ENCODE assay signal across 17 cellular contexts in the genomic region with DNA sequence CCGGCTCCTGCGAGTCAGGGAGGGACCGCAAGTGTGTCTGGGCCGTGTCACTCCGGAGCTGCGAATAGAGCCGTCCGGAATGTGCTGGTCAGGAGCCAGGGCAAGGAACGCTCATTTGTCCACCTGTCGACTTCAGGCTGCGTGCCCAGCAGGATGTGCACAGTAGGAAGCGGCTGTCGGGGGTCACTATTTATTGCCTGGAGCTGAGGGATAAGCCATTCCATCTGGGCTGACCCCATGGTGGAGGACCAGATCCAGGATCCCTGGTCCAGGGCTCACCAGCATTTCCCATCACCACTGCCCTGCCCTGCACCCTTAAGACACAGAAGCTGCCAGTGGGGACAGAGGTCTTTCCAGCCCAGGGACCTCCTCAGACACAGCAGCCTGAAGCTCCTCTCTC. TPM values are rescaled to one million over a fixed set of nuclear protein-coding genes. Genes with fewer than 3 reads are reported as not detected.
DNase-seq lines count a peak whose midpoint lies in the region; ATAC-seq and TF ChIP-seq lines count a peak whose summit lies in the region.
"Had no signal": no experiment of that assay in that cellular context is flagged by ENCODE, and none has a peak within 500 bp of the region (broad histone marks: within the 10 kb centered on the region; RNA-seq: fewer than 3 reads in every experiment).

No MANE protein-coding gene starts in this region.

- peaks cover 18% of the 10 kb centered on the region for H3K4me1 Mint-ChIP-seq in activated CD4-positive, alpha-beta T cell treated with anti-CD3 and anti-CD28 coated beads for 36 hours

- 20% methylated on average over 1 of the region's 13 CpGs for WGBS in right lobe of liver (ENCODE audit: insufficient coverage, low coverage, low lambda C conversion rate, missing lambda C conversion rate)
- WGBS in mesenchymal stem cell: 55% methylated on average over 13 of the region's 13 CpGs

- POLR2A ChIA-PET in activated CD4-positive, alpha-beta T cell treated with anti-CD3 and anti-CD28 coated beads for 36 hours (lab: Charles Lee): no interaction called here

- no peak overlapping the region for H3K27ac Mint-ChIP-seq in activated CD4-positive, alpha-beta T cell treated with anti-CD3 and anti-CD28 coated beads for 36 hours
- H3K27ac Mint-ChIP-seq: activated naive CD8-positive, alpha-beta T cell treated with anti-CD3 and anti-CD28 coated beads, Interleukin-2, amount 10 ng/mL, durations not matched to agents 7 days and 5 days; progenitor cell of endocrine pancreas; type B pancreatic cell had no signal

- no peaks in the 10 kb centered on the region for H3K27me3 ChIP-seq in BLaER1
- no peaks in the 10 kb centered on the region for H3K27me3 ChIP-seq in right lobe of liver
- peaks cover 49 to 52% of the 10 kb centered on the region in 2 experiments for H3K27me3 ChIP-seq in mesenchymal stem cell (ENCODE audit: control insufficient read depth in 1 of 2, insufficient read depth in 1 of 2, low read length in 2 of 2)

- DNase-seq in LNCaP clone FGC (ENCODE audit: low read depth): peak; percentile 49
- DNase-seq in amniotic epithelial cell (ENCODE audit: low read depth): peak; percentile 60
- DNase-seq in right lobe of liver: peak in 2 of 3 donors; percentile 12 to 38
- no peak for DNase-seq in NCI-H774 (lab: John Stamatoyannopoulos, UW)
- no peak for DNase-seq in mesenchymal stem cell
- no peak for DNase-seq in activated CD4-positive, alpha-beta T cell treated with anti-CD3 and anti-CD28 coated beads for 36 hours
- DNase-seq: activated naive CD8-positive, alpha-beta T cell treated with anti-CD3 and anti-CD28 coated beads, Interleukin-2, amount 10 ng/mL, durations not matched to agents 7 days and 5 days; DMS153; NCI-H1694; NCI-H82; stimulated activated CD4-positive, alpha-beta T cell treated with anti-CD3 and anti-CD28 coated beads, Interleukin-2, amount 100 ng/mL, for 24 hours had no signal

- TF ChIP-seq POLR2A in right lobe of liver (IDR thresholded peaks at IDR 0.05): no peak

- no peak overlapping the region for H4K8ac ChIP-seq in mesenchymal stem cell (ENCODE audit: low read length)

- H3K9ac ChIP-seq in BLaER1 (peak overlapping the region; percentile 42), mesenchymal stem cell (ENCODE audit: low read length) (no peak overlapping the region)

- H3K23ac ChIP-seq in mesenchymal stem cell (ENCODE audit: low read length in 2 of 2): no peak overlapping the region

- H3K4me3 ChIP-seq in BLaER1: peak overlapping the region; percentile 38; the same call in 1 of the 2 replicates
- no peak overlapping the region for H3K4me3 ChIP-seq in LNCaP clone FGC (ENCODE audit: low read depth, low read length)
- no peak overlapping the region for H3K4me3 ChIP-seq in right lobe of liver
- H3K4me3 ChIP-seq in mesenchymal stem cell (ENCODE audit: insufficient read depth in 1 of 2, low read depth in 1 of 2, low read length in 2 of 2): no peak overlapping the region
- H3K4me3 ChIP-seq: coronary artery, SJSA1 had no signal

- H3K27ac ChIP-seq in BLaER1 (peak overlapping the region; percentile 24), right lobe of liver (no peak overlapping the region), mesenchymal stem cell (ENCODE audit: low read length, poor library complexity, severe bottlenecking) (no peak overlapping the region)
- H3K27ac ChIP-seq: coronary artery, SJSA1 had no signal

- H3K9me3 ChIP-seq in BLaER1 (peaks cover 27% of the 10 kb centered on the region), right lobe of liver (no peaks in the 10 kb centered on the region), mesenchymal stem cell (ENCODE audit: control insufficient read depth, low read length) (peaks cover 16% of the 10 kb centered on the region)

- intact Hi-C loops in right lobe of liver (cut with DNase I): no loop called here
- intact Hi-C loops in activated CD4-positive, alpha-beta T cell treated with anti-CD3 and anti-CD28 coated beads for 36 hours (cut with DNase I, micrococcal nuclease): no loop called here

- TF ChIP-seq CTCF in LNCaP clone FGC (IDR thresholded peaks at IDR 0.05; ENCODE audit: control insufficient read depth, extremely low read depth, insufficient read depth): no peak
- TF ChIP-seq CTCF in right lobe of liver (IDR thresholded peaks at IDR 0.05): no peak

- no peaks in the 10 kb centered on the region for H4K20me1 ChIP-seq in BLaER1

- H3K27me3 Mint-ChIP-seq in activated CD4-positive, alpha-beta T cell treated with anti-CD3 and anti-CD28 coated beads for 36 hours: no peaks in the 10 kb centered on the region

- peak overlapping the region; percentile 93 for H3K4me2 ChIP-seq in BLaER1
- no peak overlapping the region for H3K4me2 ChIP-seq in mesenchymal stem cell (ENCODE audit: low read length, poor library complexity, severe bottlenecking)

- H3K4ac ChIP-seq in mesenchymal stem cell (ENCODE audit: low read depth in 1 of 2, low read length in 2 of 2): no peak overlapping the region

- no peak overlapping the region for H3K18ac ChIP-seq in mesenchymal stem cell (ENCODE audit: low read depth in 1 of 2, low read length in 2 of 2)

- H2BK120ac ChIP-seq in mesenchymal stem cell (ENCODE audit: low read depth, low read length): no peak overlapping the region

- CTCF ChIA-PET in activated CD4-positive, alpha-beta T cell treated with anti-CD3 and anti-CD28 coated beads for 36 hours (lab: Charles Lee): interaction anchor here (0.8 kb wide), 1 partner anchor 10 kb away, joined by 4 read pairs; no protein-coding TSS in a partner anchor

- no peak overlapping the region for H2AFZ ChIP-seq in mesenchymal stem cell (ENCODE audit: low read depth, low read length)

- H3K14ac ChIP-seq in mesenchymal stem cell (ENCODE audit: low read length in 2 of 2): no peak overlapping the region

- H4K91ac ChIP-seq in mesenchymal stem cell (ENCODE audit: low read length): no peak overlapping the region

- H2BK12ac ChIP-seq in mesenchymal stem cell (ENCODE audit: low read length in 2 of 2): no peak overlapping the region

- H3K79me1 ChIP-seq in mesenchymal stem cell (replicated peaks; ENCODE audit: low read length, poor library complexity, severe bottlenecking): no peaks in the 10 kb centered on the region

- H3K4me3 Mint-ChIP-seq in activated CD4-positive, alpha-beta T cell treated with anti-CD3 and anti-CD28 coated beads for 36 hours: no peak overlapping the region
- H3K4me3 Mint-ChIP-seq: activated naive CD8-positive, alpha-beta T cell treated with anti-CD3 and anti-CD28 coated beads, Interleukin-2, amount 10 ng/mL, durations not matched to agents 7 days and 5 days; type B pancreatic cell had no signal

- ATAC-seq in right lobe of liver (no peak), HG03139 (IDR thresholded peaks at IDR 0.05; ENCODE audit: unreplicated experiment) (no peak)
- no peak for ATAC-seq in activated CD4-positive, alpha-beta T cell treated with anti-CD3 and anti-CD28 coated beads for 36 hours

- H3K36me3 Mint-ChIP-seq in activated CD4-positive, alpha-beta T cell treated with anti-CD3 and anti-CD28 coated beads for 36 hours (ENCODE audit: low read depth): peaks cover 5% of the 10 kb centered on the region

- peaks cover 17% of the 10 kb centered on the region for H3K9me3 Mint-ChIP-seq in activated CD4-positive, alpha-beta T cell treated with anti-CD3 and anti-CD28 coated beads for 36 hours (ENCODE audit: low read depth)

- H3K36me3 ChIP-seq in BLaER1: no peaks in the 10 kb centered on the region
- no peaks in the 10 kb centered on the region for H3K36me3 ChIP-seq in right lobe of liver
- H3K36me3 ChIP-seq in mesenchymal stem cell (ENCODE audit: control insufficient read depth in 1 of 2, insufficient read depth in 2 of 2, low read depth in 1 of 2, low read length in 2 of 2): no peaks in the 10 kb centered on the region
- H3K36me3 ChIP-seq: SJSA1 had no signal

- H2BK5ac ChIP-seq in mesenchymal stem cell (ENCODE audit: low read depth, low read length, poor library complexity, severe bottlenecking): no peak overlapping the region

- no peak overlapping the region for H2BK15ac ChIP-seq in mesenchymal stem cell (ENCODE audit: low read depth, poor library complexity, severe bottlenecking)

- H2AK5ac ChIP-seq in mesenchymal stem cell (ENCODE audit: low read length, severe bottlenecking): no peak overlapping the region

- H3K4me1 ChIP-seq in BLaER1 (peaks cover 70% of the 10 kb centered on the region), right lobe of liver (no peaks in the 10 kb centered on the region), mesenchymal stem cell (ENCODE audit: control insufficient read depth, insufficient read depth, low read depth, low read length) (peaks cover 6% of the 10 kb centered on the region)
- H3K4me1 ChIP-seq: SJSA1 had no signal

RNA-seq across cellular contexts. Expression of a gene that starts 14.7 kb away (rescaled TPM):
- total RNA-seq in right lobe of liver: under 1 TPM in 4 of 6 experiments, not detected in 2; 0.04 to 0.74 (median 0.09) TPM
- 0.01 TPM for polyA plus RNA-seq in mesenchymal stem cell (2013, experiment 1 of 2)
- 0.07 TPM for polyA plus RNA-seq in mesenchymal stem cell (2013, experiment 2 of 2)
- under 1 TPM; 0.07 to 0.14 TPM for total RNA-seq in activated CD4-positive, alpha-beta T cell treated with anti-CD3 and anti-CD28 coated beads for 36 hours
- total RNA-seq: progenitor cell of endocrine pancreas, SJSA1 had no signal

Comparison
In these comparisons a context has a peak if more than half of its experiments do, and no peak if none do; other contexts are left out.
1. DNase-seq: peak in LNCaP clone FGC (single experiment), amniotic epithelial cell (single experiment) and right lobe of liver (2 of 3); none in NCI-H774 (single experiment), mesenchymal stem cell (single experiment) and activated CD4-positive, alpha-beta T cell treated with anti-CD3 and anti-CD28 coated beads for 36 hours (single experiment).